5 cellular contexts compared by ENCODE assay signal in genomic region chr17:19150678-19151280, GRCh38. TPM values are rescaled to one million over a fixed set of nuclear protein-coding genes. Genes with fewer than 3 reads are reported as not detected.
"Had no signal": no experiment of that assay in that cellular context is flagged by ENCODE, and none has a peak within 500 bp of the region (broad histone marks: within the 10 kb centered on the region; RNA-seq: fewer than 3 reads in every experiment).

No MANE protein-coding gene starts in this region.

RNA-seq across cellular contexts. Expression of gene GRAPL, which starts 23.4 kb away (rescaled TPM):
- total RNA-seq: GM23248, H1, HFFc6, HT1080, IMR-90 had no signal
- polyA plus RNA-seq: GM23248, IMR-90 had no signal
